ENCODE assay signal across 8 cellular contexts in genomic region chr12:12266873-12267634, GRCh38. TPM values are rescaled to one million over a fixed set of nuclear protein-coding genes. Genes with fewer than 3 reads are reported as not detected.
DNase-seq lines count a peak whose midpoint lies in the region; ATAC-seq and TF ChIP-seq lines count a peak whose summit lies in the region.

TSS of gene LRP6 (minus strand) at chr12:12267044. CDS start at chr12:12266735, 309 bp downstream.

- H3K4me1 ChIP-seq in Peyer's patch (peaks cover 0 to 8% (median 0%) of the 10 kb centered on the region in 4 donors), fibroblast of lung (ENCODE audit: control insufficient read depth, extremely low read depth, insufficient read depth, low read length) (peaks cover 2% of the 10 kb centered on the region)

- peak within 1 kb of the TSS; percentile 94 for H3K4me2 ChIP-seq in fibroblast of lung (ENCODE audit: extremely low read depth, insufficient read depth, low read length)

- H3K9ac ChIP-seq in fibroblast of lung (ENCODE audit: insufficient read depth, low read length), result peak within 1 kb of the TSS; percentile 100

- no peaks in the 10 kb centered on the region for H3K9me3 ChIP-seq in Peyer's patch
- no peaks in the 10 kb centered on the region for H3K9me3 ChIP-seq in fibroblast of lung (ENCODE audit: control insufficient read depth, insufficient read depth, low read depth, low read length)

- TF ChIP-seq POLR2A in Peyer's patch (IDR thresholded peaks at IDR 0.05), result peak; percentile 47 to 48

- no peaks in the 10 kb centered on the region for H4K20me1 ChIP-seq in fibroblast of lung (ENCODE audit: control insufficient read depth, extremely low read depth, insufficient read depth, low read length)

- H3K4me3 Mint-ChIP-seq in naive B cell, result peak within 1 kb of the TSS; percentile 84 to 93 (median 91)

- ATAC-seq in GM21619 (IDR thresholded peaks at IDR 0.05; ENCODE audit: unreplicated experiment), result peak; percentile 77
- ATAC-seq in naive B cell (ENCODE audit: low read depth in 2 of 2), result peak; percentile 82 to 84

- H3K27me3 ChIP-seq in Peyer's patch (no peaks in the 10 kb centered on the region), fibroblast of lung (ENCODE audit: control insufficient read depth, insufficient read depth, low read length) (no peaks in the 10 kb centered on the region)

- H3K36me3 Mint-ChIP-seq in naive B cell, result no peaks in the 10 kb centered on the region

- H3K27ac ChIP-seq in Peyer's patch (peak within 1 kb of the TSS; percentile 61 to 98 (median 93)), fibroblast of lung (ENCODE audit: insufficient read depth, low read length) (peak within 1 kb of the TSS; percentile 100)

- H3K4me3 ChIP-seq in Jurkat, Clone E6-1 (ENCODE audit: low read length), result peak within 1 kb of the TSS; percentile 80
- H3K4me3 ChIP-seq in Peyer's patch (peak within 1 kb of the TSS; percentile 58 to 86 (median 66)), fibroblast of lung (replicated peaks in 1 of 4; ENCODE audit: control extremely low read depth in 1 of 4, insufficient read depth in 1 of 4, low read depth in 3 of 4, low read length in 4 of 4) (peak within 1 kb of the TSS; percentile 80 to 93 (median 86))

- H3K27ac Mint-ChIP-seq in naive B cell, result peak within 1 kb of the TSS; percentile 32 to 97 (median 50)

- peaks cover 25 to 43% (median 41%) of the 10 kb centered on the region in 3 donors for H3K27me3 Mint-ChIP-seq in naive B cell

- peaks cover 42% of the 10 kb centered on the region for H3K79me2 ChIP-seq in fibroblast of lung (ENCODE audit: control insufficient read depth, insufficient read depth, low read length)

- peaks cover 21 to 31% (median 28%) of the 10 kb centered on the region in 3 donors for H3K4me1 Mint-ChIP-seq in naive B cell

- H2AFZ ChIP-seq in fibroblast of lung (ENCODE audit: low read length), result peak within 1 kb of the TSS; percentile 98

- H3K36me3 ChIP-seq in Peyer's patch (no peaks in the 10 kb centered on the region), fibroblast of lung (ENCODE audit: control insufficient read depth, insufficient read depth, low read length) (no peaks in the 10 kb centered on the region)

- H3K9me3 Mint-ChIP-seq in naive B cell, result no peaks in the 10 kb centered on the region

- peak; percentile 93 for DNase-seq in DMS 273 (lab: John Stamatoyannopoulos, UW; ENCODE audit: unreplicated experiment)
- DNase-seq in Jurkat, Clone E6-1 (ENCODE audit: low read depth, low spot score), result peak; percentile 86
- DNase-seq in Peyer's patch, result peak; percentile 56 to 91 (median 90)
- DNase-seq in activated T-helper 1 cell treated with anti-CD3 and anti-CD28 coated beads, Interleukin-2, amount 50 U/mL, for 16 hours (ENCODE audit: low read depth in 1 of 2, low spot score in 1 of 2), result peak; percentile 44 to 67
- DNase-seq in fibroblast of lung (ENCODE audit: low read depth in 2 of 2), result peak; percentile 96 to 97
- DNase-seq in naive B cell, result peak; percentile 64
- DNase-seq in stimulated activated CD8-positive, alpha-beta memory T cell treated with anti-CD3 and anti-CD28 coated beads, Interleukin-7, amount 100 ng/mL, for 48 hours (ENCODE audit: extremely low read depth in 1 of 2, low read depth in 1 of 2), result peak; percentile 45 to 56

- TF ChIP-seq CTCF in Peyer's patch (IDR thresholded peaks at IDR 0.05), result peak in 2 of 6 experiments; percentile 23
- no peak for TF ChIP-seq CTCF in fibroblast of lung (conservative IDR thresholded peaks at IDR 0.05 in 1 of 2, IDR thresholded peaks at IDR 0.05 in 1 of 2; ENCODE audit: low read depth in 1 of 2, low read length in 2 of 2)

RNA-seq across cellular contexts. Expression of gene LRP6, which starts in this region (rescaled TPM):
- polyA plus RNA-seq in Jurkat, Clone E6-1 (2012; ENCODE audit: insufficient read depth, insufficient read length), result 10.1 TPM
- total RNA-seq in Peyer's patch (10 to 100 TPM; 27.3 to 78.4 (median 56.2) TPM), fibroblast of lung (39.3 and 39.5 TPM in 2 replicates)
- polyA plus RNA-seq in fibroblast of lung (18.8 and 21.0 TPM in 2 replicates), naive B cell (ENCODE audit: low read depth in 6 of 6) (1 to 10 TPM in 2 of 6 donors, under 1 TPM in 2, not detected in 2; 0.48 to 1.2 (median 0.87) TPM)
- 11.3 and 18.3 TPM in 2 replicates for polyA plus RNA-seq in fibroblast of lung (2012)
- 64.0 and 140 TPM in 2 replicates for polyA minus RNA-seq in fibroblast of lung (ENCODE audit: low replicate concordance)

Comparison
In these comparisons a context has a peak if more than half of its experiments do, and no peak if none do; other contexts are left out.
1. Peak in every context shown above with its lines: DNase-seq, ATAC-seq, H3K4me3 ChIP-seq and H3K27ac ChIP-seq.
2. RNA of gene LRP6 (polyA plus RNA-seq): 11.3 to 21.0 TPM in fibroblast of lung; 0.48 to 1.2 TPM in naive B cell; every median in the first group is over 4 times any median in the second.